9 cellular contexts compared by ENCODE assay signal in the genomic region with DNA sequence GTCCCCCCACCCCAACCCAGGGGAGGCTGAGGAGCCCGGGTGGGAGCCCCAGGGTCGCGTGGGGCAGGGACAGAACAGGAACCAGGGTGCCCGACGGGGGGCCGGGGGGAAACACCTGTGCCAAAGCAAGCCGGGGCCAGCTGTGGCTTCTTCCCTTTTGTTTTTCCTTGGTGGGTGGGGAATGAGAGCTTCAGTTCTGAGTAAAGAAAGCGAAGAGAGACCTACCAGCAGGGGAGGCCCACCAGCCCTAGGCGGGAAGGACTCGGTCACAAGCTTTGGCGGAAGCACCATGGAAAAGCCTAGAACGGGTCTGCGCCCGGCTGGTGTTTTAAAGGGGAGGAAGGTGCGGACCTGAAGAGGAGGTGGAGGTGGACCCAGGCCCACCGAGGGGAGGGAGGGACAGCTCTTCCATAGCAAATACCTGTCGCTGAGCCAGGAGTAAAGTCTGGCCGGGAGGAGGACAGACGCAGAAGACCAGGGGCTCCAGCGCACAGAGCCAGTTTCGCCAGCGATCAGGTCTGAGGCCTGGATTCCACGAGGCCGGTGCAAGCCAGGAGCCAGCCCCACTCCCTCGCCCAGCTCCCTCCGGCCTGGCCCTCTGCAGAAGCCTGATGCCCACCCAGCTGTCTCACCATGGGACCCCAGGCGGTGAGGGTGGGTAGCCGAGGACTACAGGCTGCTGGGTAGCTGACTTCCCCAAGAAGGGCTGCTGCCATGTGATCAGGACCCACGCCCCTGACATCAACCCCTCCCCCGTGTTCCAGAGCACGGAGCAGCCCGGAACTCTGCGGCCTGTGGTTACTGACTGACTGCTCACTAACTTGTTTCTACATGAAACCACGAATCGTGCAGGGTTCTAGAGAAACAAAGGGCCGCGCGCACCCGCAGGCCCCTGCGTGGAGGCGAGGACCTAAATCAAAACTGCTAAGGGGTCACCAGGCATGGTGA. TPM values are rescaled to one million over a fixed set of nuclear protein-coding genes. Genes with fewer than 3 reads are reported as not detected.
DNase-seq lines count a peak whose midpoint lies in the region; ATAC-seq, FAIRE-seq and TF ChIP-seq lines count a peak whose summit lies in the region.
"Had no signal": no experiment of that assay in that cellular context is flagged by ENCODE, and none has a peak within 500 bp of the region (broad histone marks: within the 10 kb centered on the region; RNA-seq: fewer than 3 reads in every experiment).

No MANE protein-coding gene starts in this region.

- peaks cover 73 to 84% (median 82%) of the 10 kb centered on the region in 3 donors for H3K4me1 Mint-ChIP-seq in naive B cell

- peak overlapping the region; percentile 58 for H2AFZ ChIP-seq in endothelial cell of umbilical vein (ENCODE audit: low read depth, low read length)

- peaks cover 0 to 4% (median 0%) of the 10 kb centered on the region in 7 donors for H3K9me3 Mint-ChIP-seq in naive B cell

- H3K9me1 ChIP-seq in endothelial cell of umbilical vein (replicated peaks; ENCODE audit: control insufficient read depth, extremely low read depth, insufficient read depth, low read length): no peaks in the 10 kb centered on the region

- peak; percentile 63 for ATAC-seq in GM21723 (IDR thresholded peaks at IDR 0.05; ENCODE audit: unreplicated experiment)
- peak; percentile 86 for ATAC-seq in naive B cell (ENCODE audit: low read depth in 2 of 2)
- peak; percentile 67 for ATAC-seq in stimulated activated naive CD8-positive, alpha-beta T cell treated with anti-CD3 and anti-CD28 coated beads, Interleukin-15, Interleukin-2, amounts not matched to agents 100 U/mL and 50 U/mL, for 24 hours

- TF ChIP-seq CTCF in endothelial cell of umbilical vein (IDR thresholded peaks at IDR 0.05; ENCODE audit: extremely low read depth in 1 of 2, insufficient read depth in 1 of 2, low read depth in 1 of 2, low read length in 2 of 2): peak; percentile 6 to 37

- no peaks in the 10 kb centered on the region for H3K9me3 ChIP-seq in MG63
- H3K9me3 ChIP-seq in endothelial cell of umbilical vein (replicated peaks; ENCODE audit: control insufficient read depth, insufficient read depth, low read length): no peaks in the 10 kb centered on the region

- dilution Hi-C loops in endothelial cell of umbilical vein (cut with MboI; ENCODE audit: extremely low pct_ligation_motif_present, low sequenced_read_pairs): no loop called here

- H3K27me3 Mint-ChIP-seq in naive B cell: no peaks in the 10 kb centered on the region

- H3K4me3 Mint-ChIP-seq in naive B cell: peak overlapping the region; percentile 74 to 99 (median 98)

- peaks cover 53% of the 10 kb centered on the region for H3K4me1 ChIP-seq in endothelial cell of umbilical vein (ENCODE audit: control insufficient read depth, extremely low read depth, insufficient read depth, low read length)

- POLR2A ChIA-PET in endothelial cell of umbilical vein (lab: Charles Lee): interaction anchor here (0.7 to 1.1 kb wide), 3 partner anchors 9 to 163 kb away, joined by 3 to 6 read pairs (median 5); no protein-coding TSS in a partner anchor

- H3K27ac Mint-ChIP-seq in naive B cell: peak overlapping the region; percentile 90 to 98 (median 96)

- H3K4me2 ChIP-seq in endothelial cell of umbilical vein (ENCODE audit: insufficient read depth, low read length): peak overlapping the region; percentile 47

- peaks cover 0 to 5% of the 10 kb centered on the region in 2 donors for H3K36me3 Mint-ChIP-seq in naive B cell

- H3K79me2 ChIP-seq in endothelial cell of umbilical vein (ENCODE audit: control insufficient read depth, insufficient read depth, low read length): peaks cover 42% of the 10 kb centered on the region

- peak overlapping the region; percentile 56 for H3K9ac ChIP-seq in endothelial cell of umbilical vein (replicated peaks; ENCODE audit: extremely low read depth, insufficient read depth, low read length)

- H3K4me3 ChIP-seq in MG63: peak overlapping the region; percentile 100
- peak overlapping the region in 1 of 3 experiments; percentile 35 for H3K4me3 ChIP-seq in endothelial cell of umbilical vein (replicated peaks in 1 of 3; ENCODE audit: insufficient read depth in 1 of 3, low read depth in 1 of 3, low read length in 3 of 3)

- H4K20me1 ChIP-seq in endothelial cell of umbilical vein (replicated peaks; ENCODE audit: control insufficient read depth, extremely low read depth, insufficient read depth, low read length): peaks cover 20% of the 10 kb centered on the region

- no peak for TF ChIP-seq POLR2A in endothelial cell of umbilical vein (IDR thresholded peaks at IDR 0.05; ENCODE audit: low read depth, low read length)

- H3K36me3 ChIP-seq in MG63 (peaks cover 53% of the 10 kb centered on the region), endothelial cell of umbilical vein (ENCODE audit: control insufficient read depth in 2 of 2, extremely low read depth in 1 of 2, insufficient read depth in 2 of 2, low read length in 2 of 2) (peaks cover 2 to 3% of the 10 kb centered on the region in 2 experiments)

- BruUV-seq in endothelial cell of umbilical vein (replicated peaks; lab: Mats Ljungman, UMichigan): no TSS peak

- intact Hi-C loops in endothelial cell of umbilical vein (cut with micrococcal nuclease): loop anchor here (2.0 to 10.0 kb wide), 4 partner anchors 27 to 459 kb away; partner anchors contain the start of genes CNOT6 and TRIM52

- CTCF ChIA-PET in endothelial cell of umbilical vein (lab: Charles Lee): interaction anchor here (0.6 to 1.3 kb wide), 6 partner anchors 17 to 713 kb away, joined by 3 to 4 read pairs (median 3); no protein-coding TSS in a partner anchor

- H3K27ac ChIP-seq in endothelial cell of umbilical vein (ENCODE audit: insufficient read depth, low read depth, low read length): peak overlapping the region; percentile 67

- no peak for FAIRE-seq in endothelial cell of umbilical vein (lab: Jason Lieb, UNC)
- FAIRE-seq: frontal cortex had no signal

- DNase-seq in ELR (ENCODE audit: low read depth) (peak; percentile 31), MG63 (peak; percentile 38), endothelial cell of umbilical vein (ENCODE audit: low read depth, low spot score) (peak; percentile 53), naive B cell (peak; percentile 89), AG08395 (ENCODE audit: low spot score) (no peak)
- peak; percentile 76 to 83 for DNase-seq in activated CD8-positive, alpha-beta memory T cell treated with anti-CD3 and anti-CD28 coated beads for 4 hours (ENCODE audit: low read depth in 2 of 2)
- DNase-seq in stimulated activated naive CD8-positive, alpha-beta T cell treated with anti-CD3 and anti-CD28 coated beads, Interleukin-15, Interleukin-2, amounts not matched to agents 100 U/mL and 50 U/mL, for 24 hours: peak; percentile 87

- no peaks in the 10 kb centered on the region for H3K27me3 ChIP-seq in MG63
- no peaks in the 10 kb centered on the region for H3K27me3 ChIP-seq in endothelial cell of umbilical vein (ENCODE audit: control insufficient read depth in 2 of 2, insufficient read depth in 2 of 2, low read length in 2 of 2)

TF ChIP-seq in endothelial cell of umbilical vein, 7 proteins besides CTCF, POLR2A, EP300 and RAD21:
- TF ChIP-seq FOS (IDR thresholded peaks at IDR 0.05; ENCODE audit: borderline replicate concordance, insufficient read depth, low read length) (no peak), MAX (IDR thresholded peaks at IDR 0.05; ENCODE audit: insufficient read depth, insufficient read length) (no peak), MYC (IDR thresholded peaks at IDR 0.05; ENCODE audit: low read depth, low read length) (no peak), POLR2AphosphoS5 (IDR thresholded peaks at IDR 0.05; ENCODE audit: insufficient read depth, low read depth, low read length) (no peak), GATA2 (IDR thresholded peaks at IDR 0.05; ENCODE audit: insufficient read depth, insufficient read length, low read depth, low read length) (no peak), EZH2 (IDR thresholded peaks at IDR 0.05; ENCODE audit: borderline replicate concordance, low read depth, low read length, severe bottlenecking) (no peak), JUN (IDR thresholded peaks at IDR 0.05; ENCODE audit: borderline replicate concordance, insufficient read depth, insufficient read length, low read depth) (no peak)

RNA-seq across cellular contexts. Expression of gene MGAT1, which starts 0.8 kb away (rescaled TPM):
- total RNA-seq in MG63 (2014; rRNA removed; shearing (Covaris generic); ENCODE audit: low replicate concordance): 186 and 189 TPM in 2 replicates
- 108 and 123 TPM in 2 replicates for total RNA-seq in endothelial cell of umbilical vein
- 126 and 153 TPM in 2 replicates for polyA plus RNA-seq in endothelial cell of umbilical vein
- 83.5 and 99.1 TPM in 2 replicates for polyA plus RNA-seq in endothelial cell of umbilical vein (2011; cell fraction: cytosol; rRNA removed)
- 54.0 and 56.7 TPM in 2 replicates for polyA plus RNA-seq in endothelial cell of umbilical vein (2011; cell fraction: nucleus; rRNA removed)
- 59.8 and 70.3 TPM in 2 replicates for polyA plus RNA-seq in endothelial cell of umbilical vein (2012)
- polyA minus RNA-seq in endothelial cell of umbilical vein: 80.6 and 100 TPM in 2 replicates
- 49.0 TPM for polyA minus RNA-seq in endothelial cell of umbilical vein (2011; cell fraction: cytosol; rRNA and poly(A)+ RNA removed)
- 31.9 and 43.9 TPM in 2 replicates for polyA minus RNA-seq in endothelial cell of umbilical vein (2011; cell fraction: nucleus; rRNA and poly(A)+ RNA removed)
- 100 to 1,000 TPM in 2 of 6 donors, 10 to 100 TPM in 4; 71.9 to 121 (median 84.2) TPM for polyA plus RNA-seq in naive B cell (ENCODE audit: low read depth in 6 of 6)

RNA-seq across cellular contexts. Expression of gene ZFP62, which starts 57.6 kb away (rescaled TPM):
- total RNA-seq in MG63 (2014; rRNA removed; shearing (Covaris generic); ENCODE audit: low replicate concordance): 23.6 and 52.7 TPM in 2 replicates
- total RNA-seq in endothelial cell of umbilical vein: 14.6 and 19.7 TPM in 2 replicates
- polyA plus RNA-seq in endothelial cell of umbilical vein (3.3 and 3.7 TPM in 2 replicates), naive B cell (ENCODE audit: low read depth in 6 of 6) (10 to 100 TPM; 12.1 to 26.5 (median 22.5) TPM)
- 5.8 and 7.0 TPM in 2 replicates for polyA plus RNA-seq in endothelial cell of umbilical vein (2011; cell fraction: cytosol; rRNA removed)
- polyA plus RNA-seq in endothelial cell of umbilical vein (2011; cell fraction: nucleus; rRNA removed): 13.3 and 20.5 TPM in 2 replicates
- 11.7 and 15.7 TPM in 2 replicates for polyA plus RNA-seq in endothelial cell of umbilical vein (2012)
- 4.4 and 5.8 TPM in 2 replicates for polyA minus RNA-seq in endothelial cell of umbilical vein
- polyA minus RNA-seq in endothelial cell of umbilical vein (2011; cell fraction: cytosol; rRNA and poly(A)+ RNA removed): 14.7 TPM
- polyA minus RNA-seq in endothelial cell of umbilical vein (2011; cell fraction: nucleus; rRNA and poly(A)+ RNA removed): 6.6 and 7.7 TPM in 2 replicates
